In the genomic region with DNA sequence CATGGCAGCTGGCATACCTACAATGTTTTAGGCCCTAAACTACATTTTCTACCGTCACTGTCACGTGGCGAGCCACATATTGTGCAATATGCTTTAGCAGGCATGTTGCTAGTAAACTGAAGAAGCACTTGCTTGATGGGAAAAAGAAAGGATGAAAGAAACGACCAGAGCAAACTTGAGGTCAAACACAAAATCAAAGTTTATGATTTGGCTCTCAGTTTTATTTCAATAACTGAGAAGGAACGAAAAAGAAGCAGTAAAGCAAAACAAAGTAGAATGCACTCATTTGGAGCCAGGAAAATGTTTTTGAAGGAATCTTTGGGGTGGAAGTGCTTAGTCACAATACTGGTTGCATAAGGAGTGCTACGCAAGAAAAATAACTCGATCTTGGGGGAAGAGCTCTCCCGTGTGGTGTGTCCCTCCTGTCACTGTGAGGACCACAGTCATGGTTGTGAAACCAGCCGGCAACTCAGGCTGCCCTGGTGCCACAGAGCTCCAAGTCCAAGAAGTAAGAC, we compare ENCODE assay signal across 9 cellular contexts.
DNase-seq lines count a peak whose midpoint lies in the region; ATAC-seq and TF ChIP-seq lines count a peak whose summit lies in the region.
"Had no signal": no experiment of that assay in that cellular context is flagged by ENCODE, and none has a peak within 500 bp of the region (broad histone marks: within the 10 kb centered on the region; RNA-seq: fewer than 3 reads in every experiment).

No MANE protein-coding gene starts in this region.

- H2AFZ ChIP-seq in neuronal stem cell (ENCODE audit: low read length): no peak overlapping the region

- no peak for TF ChIP-seq POLR2A in esophagus muscularis mucosa (IDR thresholded peaks at IDR 0.05; ENCODE audit: low read depth)

- intact Hi-C loops in esophagus muscularis mucosa (cut with DNase I): no loop called here

- H3K9me3 ChIP-seq in esophagus muscularis mucosa: no peaks in the 10 kb centered on the region
- no peaks in the 10 kb centered on the region for H3K9me3 ChIP-seq in neuronal stem cell (replicated peaks in 1 of 2; ENCODE audit: control insufficient read depth in 2 of 2, insufficient read depth in 1 of 2, low read depth in 1 of 2, low read length in 2 of 2)

- H3K4ac ChIP-seq in neuronal stem cell (ENCODE audit: low read length): no peak overlapping the region

- no peak overlapping the region for H2BK15ac ChIP-seq in neuronal stem cell (ENCODE audit: low read length)

- peak; percentile 95 for DNase-seq in AG10803 (ENCODE audit: low read depth)
- peak; percentile 89 for DNase-seq in NOMO-1 treated with DMSO at 0.1 percent for 48 hours (lab: John Stamatoyannopoulos, UW; ENCODE audit: unreplicated experiment)
- DNase-seq in esophagus muscularis mucosa (ENCODE audit: extremely low spot score): no peak
- DNase-seq in neuronal stem cell (ENCODE audit: low spot score): no peak
- DNase-seq in SW480 (ENCODE audit: low spot score): no peak
- DNase-seq in activated gamma-delta T cell (lab: John Stamatoyannopoulos, UW): no peak
- no peak for DNase-seq in activated naive CD4-positive, alpha-beta T cell treated with Interleukin-2 at 50 U/mL for 16 hours
- DNase-seq: midbrain had no signal

- no peak overlapping the region for H2BK5ac ChIP-seq in neuronal stem cell (ENCODE audit: low read length)

- H3K14ac ChIP-seq in neuronal stem cell (ENCODE audit: low read length): no peak overlapping the region

- H2AK5ac ChIP-seq in neuronal stem cell (ENCODE audit: low read depth, low read length): no peak overlapping the region

- no peak for TF ChIP-seq EP300 in esophagus muscularis mucosa (IDR thresholded peaks at IDR 0.05)

- H3K79me1 ChIP-seq in neuronal stem cell (ENCODE audit: low read depth, low read length): no peaks in the 10 kb centered on the region

- H2BK12ac ChIP-seq in neuronal stem cell (ENCODE audit: low read length): no peak overlapping the region

- H4K8ac ChIP-seq in neuronal stem cell (ENCODE audit: low read depth, low read length): no peak overlapping the region

- no peak overlapping the region for H2BK120ac ChIP-seq in neuronal stem cell (ENCODE audit: low read depth, low read length)

- H3K4me3 ChIP-seq in AG10803 (ENCODE audit: low read length) (peak overlapping the region; percentile 11), esophagus muscularis mucosa (no peak overlapping the region), neuronal stem cell (ENCODE audit: low read length in 2 of 2) (no peak overlapping the region)

- H3K9ac ChIP-seq in neuronal stem cell (ENCODE audit: low read depth, low read length, poor library complexity): no peak overlapping the region

- no peak for ATAC-seq in GM19035 (IDR thresholded peaks at IDR 0.05; ENCODE audit: unreplicated experiment)

- H4K91ac ChIP-seq in neuronal stem cell (ENCODE audit: low read depth, low read length, poor library complexity): no peak overlapping the region

- no peak overlapping the region for H3K23ac ChIP-seq in neuronal stem cell (ENCODE audit: low read depth, low read length, poor library complexity)

- H3K27ac ChIP-seq in esophagus muscularis mucosa (replicated peaks in 1 of 4) (peak overlapping the region; percentile 34 to 56 (median 47)), neuronal stem cell (replicated peaks; ENCODE audit: low read length) (no peak overlapping the region)

- peak; percentile 57 for TF ChIP-seq CTCF in AG10803 (conservative IDR thresholded peaks at IDR 0.05; ENCODE audit: low read length)
- peak in 2 of 3 experiments; percentile 7 to 26 for TF ChIP-seq CTCF in esophagus muscularis mucosa (IDR thresholded peaks at IDR 0.05)

- peak overlapping the region; percentile 42 for H3K18ac ChIP-seq in neuronal stem cell (ENCODE audit: low read length)

- H3K27me3 ChIP-seq in esophagus muscularis mucosa (no peaks in the 10 kb centered on the region), neuronal stem cell (ENCODE audit: control insufficient read depth in 3 of 3, insufficient read depth in 3 of 3, low read depth in 1 of 3, low read length in 3 of 3) (no peaks in the 10 kb centered on the region)

- WGBS in esophagus muscularis mucosa: 41% methylated on average over 9 of the region's 9 CpGs
- WGBS in neuronal stem cell (ENCODE audit: extremely low coverage in 2 of 2, insufficient read length in 2 of 2, insufficient replicate concordance in 1 of 2), 2 donors: no CpG with 5 or more reads among the region's 9 CpGs

- H3K36me3 ChIP-seq in esophagus muscularis mucosa (no peaks in the 10 kb centered on the region), neuronal stem cell (replicated peaks in 1 of 2; ENCODE audit: control insufficient read depth in 2 of 2, insufficient read depth in 2 of 2, low read length in 2 of 2) (no peaks in the 10 kb centered on the region)

- H3K4me2 ChIP-seq in neuronal stem cell (ENCODE audit: insufficient read depth, low read length, poor library complexity, severe bottlenecking): no peak overlapping the region

- peaks cover 0 to 13% (median 4%) of the 10 kb centered on the region in 4 donors for H3K4me1 ChIP-seq in esophagus muscularis mucosa
- H3K4me1 ChIP-seq in neuronal stem cell (ENCODE audit: control insufficient read depth in 2 of 2, insufficient read depth in 1 of 2, low read depth in 1 of 2, low read length in 2 of 2): no peaks in the 10 kb centered on the region

Comparison
In these comparisons a context has a peak if more than half of its experiments do, and no peak if none do; other contexts are left out.
1. DNase-seq: peak in AG10803 (single experiment) and NOMO-1 treated with DMSO at 0.1 percent for 48 hours (single experiment); none in esophagus muscularis mucosa (single experiment), neuronal stem cell (single experiment), SW480 (single experiment), activated gamma-delta T cell (single experiment) and activated naive CD4-positive, alpha-beta T cell treated with Interleukin-2 at 50 U/mL for 16 hours (single experiment).